Comparison of ENCODE assay signal across 11 cellular contexts in the genomic region with DNA sequence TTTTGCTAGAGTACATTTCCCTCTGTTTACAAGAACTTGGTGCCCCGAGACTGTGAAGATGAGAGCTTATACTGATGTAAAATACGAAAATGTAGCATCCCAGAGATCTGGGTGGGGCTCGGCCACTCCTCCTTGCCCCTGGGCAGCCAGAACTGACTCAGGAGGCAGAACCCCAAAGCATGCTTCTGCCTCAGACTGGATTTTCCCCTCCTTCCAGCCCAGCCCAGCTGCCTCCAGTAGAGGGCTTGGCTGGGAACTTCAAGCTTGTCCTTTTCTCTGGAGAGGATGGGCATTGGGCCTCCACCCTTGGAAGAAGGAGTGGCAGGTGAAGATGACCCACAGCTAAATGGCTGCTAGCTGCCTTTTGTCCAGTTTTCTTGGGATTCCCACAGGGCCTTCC. TPM values are rescaled to one million over a fixed set of nuclear protein-coding genes. Genes with fewer than 3 reads are reported as not detected.
A peak's percentile ranks its signal among the peaks of the same experiment; 100 is the strongest.
DNase-seq lines count a peak whose midpoint lies in the region; ATAC-seq and TF ChIP-seq lines count a peak whose summit lies in the region.
"Had no signal": no experiment of that assay in that cellular context is flagged by ENCODE, and none has a peak within 500 bp of the region (broad histone marks: within the 10 kb centered on the region; RNA-seq: fewer than 3 reads in every experiment).

No MANE protein-coding gene starts in this region.

- POLR2A ChIA-PET in naive thymus-derived CD4-positive, alpha-beta T cell (lab: Charles Lee), result interaction anchor here (2.0 to 31.3 kb wide), 4 partner anchors 6 to 54 kb away, joined by 6 to 1812 read pairs (median 389); partner anchors contain the start of gene BTG2
- POLR2A ChIA-PET in activated CD8-positive, alpha-beta T cell treated with anti-CD3 and anti-CD28 coated beads, Interleukin-2, amount 10 ng/mL, durations not matched to agents 7 days and 5 days (lab: Charles Lee), result interaction anchor here (0.9 to 11.6 kb wide), 3 partner anchors 7 to 47 kb away, joined by 3 to 243 read pairs (median 96); partner anchors contain the start of gene BTG2

- peak; percentile 38 for DNase-seq in NCI-H82 (lab: John Stamatoyannopoulos, UW)
- no peak for DNase-seq in NCI-H82 treated with DMSO at 0.1 percent for 48 hours (lab: John Stamatoyannopoulos, UW; ENCODE audit: unreplicated experiment)
- peak in 1 of 2 donors; percentile 88 for DNase-seq in foreskin keratinocyte
- DNase-seq in stomach, result no peak
- no peak for DNase-seq in naive thymus-derived CD4-positive, alpha-beta T cell
- no peak for DNase-seq in activated CD8-positive, alpha-beta T cell treated with anti-CD3 and anti-CD28 coated beads, Interleukin-2, amount 10 ng/mL, durations not matched to agents 7 days and 5 days
- no peak for DNase-seq in pons (ENCODE audit: low spot score)
- DNase-seq: stimulated activated CD4-positive, alpha-beta T cell treated with anti-CD3 and anti-CD28 coated beads, Interleukin-1b, Interleukin-23, amount 100 ng/mL, for 48 hours had no signal

- 0 out of 2 replicates have a peak overlapping the region, but pooled peaks have one; percentile 2 for H3K27ac ChIP-seq in VCaP
- H3K27ac ChIP-seq in foreskin keratinocyte, result peak overlapping the region; percentile 91
- peak overlapping the region; percentile 43 to 93 (median 86) for H3K27ac ChIP-seq in stomach
- H3K27ac ChIP-seq in naive thymus-derived CD4-positive, alpha-beta T cell (ENCODE audit: low read depth, low read length), result no peak overlapping the region
- H3K27ac ChIP-seq: tibial artery had no signal

- no peaks in the 10 kb centered on the region for H3K9me3 ChIP-seq in stomach
- H3K9me3 ChIP-seq in naive thymus-derived CD4-positive, alpha-beta T cell (ENCODE audit: control insufficient read depth in 2 of 3, low read length in 3 of 3), result no peaks in the 10 kb centered on the region
- H3K9me3 ChIP-seq: tibial artery had no signal

- H3K4me3 Mint-ChIP-seq in naive thymus-derived CD4-positive, alpha-beta T cell, result no peak overlapping the region
- H3K4me3 Mint-ChIP-seq in activated CD8-positive, alpha-beta T cell treated with anti-CD3 and anti-CD28 coated beads, Interleukin-2, amount 10 ng/mL, durations not matched to agents 7 days and 5 days, result no peak overlapping the region

- CTCF ChIA-PET in naive thymus-derived CD4-positive, alpha-beta T cell (lab: Charles Lee), result interaction anchor here (1.4 to 15.6 kb wide), 4 partner anchors 8 to 59 kb away, joined by 4 to 480 read pairs (median 63); no protein-coding TSS in a partner anchor
- CTCF ChIA-PET in activated CD8-positive, alpha-beta T cell treated with anti-CD3 and anti-CD28 coated beads, Interleukin-2, amount 10 ng/mL, durations not matched to agents 7 days and 5 days (lab: Charles Lee), result interaction anchor here (1.4 to 21.7 kb wide), 6 partner anchors 5 to 57 kb away, joined by 5 to 461 read pairs (median 117); partner anchors contain the start of gene BTG2

- no peaks in the 10 kb centered on the region for H3K36me3 ChIP-seq in stomach
- H3K36me3 ChIP-seq in naive thymus-derived CD4-positive, alpha-beta T cell (ENCODE audit: control insufficient read depth in 2 of 3, insufficient read depth in 3 of 3, low read length in 3 of 3), result no peaks in the 10 kb centered on the region
- H3K36me3 ChIP-seq: tibial artery had no signal

- ATAC-seq in foreskin keratinocyte, result peak; percentile 84
- ATAC-seq in naive thymus-derived CD4-positive, alpha-beta T cell, result no peak
- no peak for ATAC-seq in activated CD8-positive, alpha-beta T cell treated with anti-CD3 and anti-CD28 coated beads, Interleukin-2, amount 10 ng/mL, durations not matched to agents 7 days and 5 days

- H3K4me1 Mint-ChIP-seq in naive thymus-derived CD4-positive, alpha-beta T cell, result peaks cover 33 to 62% (median 45%) of the 10 kb centered on the region in 7 donors
- peaks cover 60% of the 10 kb centered on the region for H3K4me1 Mint-ChIP-seq in activated CD8-positive, alpha-beta T cell treated with anti-CD3 and anti-CD28 coated beads, Interleukin-2, amount 10 ng/mL, durations not matched to agents 7 days and 5 days (ENCODE audit: low read depth)

- no peaks in the 10 kb centered on the region for H3K36me3 Mint-ChIP-seq in naive thymus-derived CD4-positive, alpha-beta T cell
- H3K36me3 Mint-ChIP-seq in activated CD8-positive, alpha-beta T cell treated with anti-CD3 and anti-CD28 coated beads, Interleukin-2, amount 10 ng/mL, durations not matched to agents 7 days and 5 days (ENCODE audit: low read depth), result no peaks in the 10 kb centered on the region

- no peak for TF ChIP-seq POLR2A in stomach (IDR thresholded peaks at IDR 0.05)

- no peaks in the 10 kb centered on the region for H3K27me3 Mint-ChIP-seq in naive thymus-derived CD4-positive, alpha-beta T cell
- H3K27me3 Mint-ChIP-seq in activated CD8-positive, alpha-beta T cell treated with anti-CD3 and anti-CD28 coated beads, Interleukin-2, amount 10 ng/mL, durations not matched to agents 7 days and 5 days (ENCODE audit: low read depth), result no peaks in the 10 kb centered on the region

- 39 to 59% (median 53%) methylated on average over 3 of the region's 3 CpGs for WGBS in stomach, 5 donors

- H3K4me3 ChIP-seq in stomach, result no peak overlapping the region
- no peak overlapping the region for H3K4me3 ChIP-seq in naive thymus-derived CD4-positive, alpha-beta T cell (ENCODE audit: low read length)
- H3K4me3 ChIP-seq: tibial artery had no signal

- intact Hi-C loops in stomach (cut with DNase I; ENCODE audit: low total_unique reads), result no loop called here
- intact Hi-C loops in naive thymus-derived CD4-positive, alpha-beta T cell (cut with micrococcal nuclease), result loop anchor here in 1 of 2 donors (10.0 kb wide), 1 partner anchor 1234 kb away; the partner anchor contains the start of gene MDM4

- no peak overlapping the region for H3K27ac Mint-ChIP-seq in naive thymus-derived CD4-positive, alpha-beta T cell
- no peak overlapping the region for H3K27ac Mint-ChIP-seq in activated CD8-positive, alpha-beta T cell treated with anti-CD3 and anti-CD28 coated beads, Interleukin-2, amount 10 ng/mL, durations not matched to agents 7 days and 5 days

- no peaks in the 10 kb centered on the region for H3K9me3 Mint-ChIP-seq in naive thymus-derived CD4-positive, alpha-beta T cell
- no peaks in the 10 kb centered on the region for H3K9me3 Mint-ChIP-seq in activated CD8-positive, alpha-beta T cell treated with anti-CD3 and anti-CD28 coated beads, Interleukin-2, amount 10 ng/mL, durations not matched to agents 7 days and 5 days (ENCODE audit: insufficient read depth)

- H3K27me3 ChIP-seq in foreskin keratinocyte (no peaks in the 10 kb centered on the region), stomach (no peaks in the 10 kb centered on the region)
- H3K27me3 ChIP-seq in naive thymus-derived CD4-positive, alpha-beta T cell (ENCODE audit: control insufficient read depth in 2 of 2, insufficient read depth in 2 of 2, low read length in 2 of 2), result no peaks in the 10 kb centered on the region
- H3K27me3 ChIP-seq: tibial artery had no signal

- TF ChIP-seq CTCF in VCaP (conservative IDR thresholded peaks at IDR 0.05), result no peak
- TF ChIP-seq CTCF in foreskin keratinocyte (conservative IDR thresholded peaks at IDR 0.05), result peak; percentile 66
- TF ChIP-seq CTCF in stomach (IDR thresholded peaks at IDR 0.05), result no peak

- peaks cover 25% of the 10 kb centered on the region for H3K4me1 ChIP-seq in foreskin keratinocyte
- H3K4me1 ChIP-seq in stomach, result peaks cover 54 to 72% (median 61%) of the 10 kb centered on the region in 4 donors
- peaks cover 0 to 31% of the 10 kb centered on the region in 2 donors for H3K4me1 ChIP-seq in naive thymus-derived CD4-positive, alpha-beta T cell (ENCODE audit: control insufficient read depth in 2 of 2, insufficient read depth in 2 of 2, low read length in 2 of 2)

- no peak for TF ChIP-seq EP300 in stomach (IDR thresholded peaks at IDR 0.05)

RNA-seq across cellular contexts. Expression of gene BTG2, which starts 24.3 kb away (rescaled TPM):
- total RNA-seq in foreskin keratinocyte (25.5 and 26.5 TPM in 2 replicates), stomach (100 to 1,000 TPM in 3 of 5 donors, 10 to 100 TPM in 2; 80.2 to 231 (median 113) TPM)
- polyA plus RNA-seq in foreskin keratinocyte (15.0 and 19.0 TPM in 2 replicates), stomach (10 to 100 TPM; 46.4 to 78.9 (median 58.6) TPM)
- total RNA-seq in naive thymus-derived CD4-positive, alpha-beta T cell, result 100 to 1,000 TPM; 141 to 654 (median 241) TPM
- polyA plus RNA-seq in naive thymus-derived CD4-positive, alpha-beta T cell, result 100 to 1,000 TPM; 118 to 211 TPM
- 10 to 100 TPM; 58.6 to 58.9 TPM for total RNA-seq in activated CD8-positive, alpha-beta T cell treated with anti-CD3 and anti-CD28 coated beads, Interleukin-2, amount 10 ng/mL, durations not matched to agents 7 days and 5 days

RNA-seq across cellular contexts. Expression of gene CHIT1, which starts 51.6 kb away (rescaled TPM):
- total RNA-seq in foreskin keratinocyte, result not detected in 2 replicates
- not detected in 2 replicates for polyA plus RNA-seq in foreskin keratinocyte
- total RNA-seq in stomach, result under 1 TPM in 1 of 5 donors, not detected in 4; 0.18 TPM
- polyA plus RNA-seq in stomach, result under 1 TPM in 1 of 3 donors, not detected in 2; 0.05 TPM
- total RNA-seq in naive thymus-derived CD4-positive, alpha-beta T cell, result 1 to 10 TPM in 4 of 5 experiments, under 1 TPM in 1; 0.76 to 2.2 (median 1.1) TPM
- polyA plus RNA-seq in naive thymus-derived CD4-positive, alpha-beta T cell, result not detected
- total RNA-seq in activated CD8-positive, alpha-beta T cell treated with anti-CD3 and anti-CD28 coated beads, Interleukin-2, amount 10 ng/mL, durations not matched to agents 7 days and 5 days, result under 1 TPM; 0.39 to 0.50 TPM
- total RNA-seq: A673 had no signal
